Comparison of ENCODE assay signal across 28 cellular contexts in genomic region chr3:10268930-10269329, GRCh38. TPM values are rescaled to one million over a fixed set of nuclear protein-coding genes. Genes with fewer than 3 reads are reported as not detected.
A peak's percentile ranks its signal among the peaks of the same experiment; 100 is the strongest.
DNase-seq lines count a peak whose midpoint lies in the region; ATAC-seq lines count a peak whose summit lies in the region.
"Had no signal": no experiment of that assay in that cellular context is flagged by ENCODE, and none has a peak within 500 bp of the region (broad histone marks: within the 10 kb centered on the region; RNA-seq: fewer than 3 reads in every experiment).

No MANE protein-coding gene starts in this region.

- intact Hi-C loops in activated T-helper 1 cell treated with anti-CD3 and anti-CD28 coated beads, Interleukin-12 subunit alpha, Interleukin-12 subunit beta, Interleukin-2, Interleukin-4 antibody, amounts not matched to agents 30 ng/mL and 10 ng/mL and 1 ng/mL, durations not matched to agents 14 hours and 24 hours and 36 hours (cut with micrococcal nuclease) = no loop called here

- no peaks in the 10 kb centered on the region for H3K9me3 Mint-ChIP-seq in activated naive CD8-positive, alpha-beta T cell (ENCODE audit: low read depth)
- no peaks in the 10 kb centered on the region for H3K9me3 Mint-ChIP-seq in activated naive CD8-positive, alpha-beta T cell treated with anti-CD3 and anti-CD28 coated beads for 36 hours
- H3K9me3 Mint-ChIP-seq in activated T-helper 1 cell treated with anti-CD3 and anti-CD28 coated beads, Interleukin-12 subunit alpha, Interleukin-12 subunit beta, Interleukin-2, Interleukin-4 antibody, amounts not matched to agents 30 ng/mL and 10 ng/mL and 1 ng/mL, durations not matched to agents 14 hours and 24 hours and 36 hours = no peaks in the 10 kb centered on the region
- no peaks in the 10 kb centered on the region for H3K9me3 Mint-ChIP-seq in stimulated activated effector memory CD8-positive, alpha-beta T cell treated with anti-CD3 and anti-CD28 coated beads, Interleukin-12 subunit alpha, Interleukin-12 subunit beta, amount 100 ng/mL, for 72 hours
- H3K9me3 Mint-ChIP-seq: activated B cell treated with CpG ODN at 0.5 μM for 24 hours; activated CD4-positive, alpha-beta memory T cell treated with anti-CD3 and anti-CD28 coated beads for 36 hours; brain; neural crest cell had no signal

- H3K36me3 Mint-ChIP-seq in activated naive CD8-positive, alpha-beta T cell = peaks cover 12% of the 10 kb centered on the region
- peaks cover 52% of the 10 kb centered on the region for H3K36me3 Mint-ChIP-seq in activated naive CD8-positive, alpha-beta T cell treated with anti-CD3 and anti-CD28 coated beads for 36 hours
- H3K36me3 Mint-ChIP-seq in activated T-helper 1 cell treated with anti-CD3 and anti-CD28 coated beads, Interleukin-12 subunit alpha, Interleukin-12 subunit beta, Interleukin-2, Interleukin-4 antibody, amounts not matched to agents 30 ng/mL and 10 ng/mL and 1 ng/mL, durations not matched to agents 14 hours and 24 hours and 36 hours (ENCODE audit: low read depth) = peaks cover 48% of the 10 kb centered on the region
- peaks cover 100% of the 10 kb centered on the region for H3K36me3 Mint-ChIP-seq in stimulated activated effector memory CD8-positive, alpha-beta T cell treated with anti-CD3 and anti-CD28 coated beads, Interleukin-12 subunit alpha, Interleukin-12 subunit beta, amount 100 ng/mL, for 72 hours

- no peak for DNase-seq in activated naive CD8-positive, alpha-beta T cell treated with anti-CD3 and anti-CD28 coated beads for 36 hours
- DNase-seq in activated T-helper 1 cell treated with anti-CD3 and anti-CD28 coated beads, Interleukin-12 subunit alpha, Interleukin-12 subunit beta, Interleukin-2, Interleukin-4 antibody, amounts not matched to agents 30 ng/mL and 10 ng/mL and 1 ng/mL, durations not matched to agents 14 hours and 24 hours and 36 hours (ENCODE audit: low spot score) = no peak
- peak; percentile 11 for DNase-seq in mesenteric fat pad (ENCODE audit: low spot score)
- no peak for DNase-seq in stimulated activated effector memory CD8-positive, alpha-beta T cell treated with anti-CD3 and anti-CD28 coated beads, Interleukin-12 subunit alpha, Interleukin-12 subunit beta, amount 100 ng/mL, for 72 hours (ENCODE audit: low spot score in 2 of 2)
- no peak for DNase-seq in EL
- DNase-seq: activated B cell treated with CpG ODN at 0.5 μM for 24 hours; activated CD4-positive, alpha-beta memory T cell treated with anti-CD3 and anti-CD28 coated beads for 36 hours; Caco-2; GDM1; Karpas-422; mucosa of descending colon; NCI-H1930; NCI-H524 treated with DMSO at 0.1 percent for 48 hours; NK-92 treated with Interleukin-12 subunit alpha and Interleukin-12 subunit beta, amount 100 ng/mL, for 24 hours; pancreas; stimulated activated CD4-positive, alpha-beta T cell treated with anti-CD3 and anti-CD28 coated beads, Interleukin-2, amount 100 ng/mL, for 24 hours; stimulated activated CD8-positive, alpha-beta memory T cell treated with anti-CD3 and anti-CD28 coated beads, Interleukin-4, amount 100 ng/mL, for 48 hours; T-helper 1 cell had no signal

- peak overlapping the region; percentile 20 for H3K4me3 Mint-ChIP-seq in activated naive CD8-positive, alpha-beta T cell
- H3K4me3 Mint-ChIP-seq in activated naive CD8-positive, alpha-beta T cell treated with anti-CD3 and anti-CD28 coated beads for 36 hours = no peak overlapping the region
- no peak overlapping the region for H3K4me3 Mint-ChIP-seq in activated T-helper 1 cell treated with anti-CD3 and anti-CD28 coated beads, Interleukin-12 subunit alpha, Interleukin-12 subunit beta, Interleukin-2, Interleukin-4 antibody, amounts not matched to agents 30 ng/mL and 10 ng/mL and 1 ng/mL, durations not matched to agents 14 hours and 24 hours and 36 hours
- H3K4me3 Mint-ChIP-seq in stimulated activated effector memory CD8-positive, alpha-beta T cell treated with anti-CD3 and anti-CD28 coated beads, Interleukin-12 subunit alpha, Interleukin-12 subunit beta, amount 100 ng/mL, for 72 hours = no peak overlapping the region
- H3K4me3 Mint-ChIP-seq: activated B cell treated with CpG ODN at 0.5 μM for 24 hours; activated CD4-positive, alpha-beta memory T cell treated with anti-CD3 and anti-CD28 coated beads for 36 hours; brain; neural crest cell had no signal

- ATAC-seq in stimulated activated effector memory CD8-positive, alpha-beta T cell treated with anti-CD3 and anti-CD28 coated beads, Interleukin-12 subunit alpha, Interleukin-12 subunit beta, amount 100 ng/mL, for 72 hours = no peak
- no peak for ATAC-seq in GM18858 (IDR thresholded peaks at IDR 0.05; ENCODE audit: unreplicated experiment)
- ATAC-seq: gastroesophageal sphincter, HCT116, mucosa of descending colon, pancreas had no signal

- H3K27me3 Mint-ChIP-seq in activated naive CD8-positive, alpha-beta T cell = no peaks in the 10 kb centered on the region
- no peaks in the 10 kb centered on the region for H3K27me3 Mint-ChIP-seq in activated naive CD8-positive, alpha-beta T cell treated with anti-CD3 and anti-CD28 coated beads for 36 hours
- H3K27me3 Mint-ChIP-seq in activated T-helper 1 cell treated with anti-CD3 and anti-CD28 coated beads, Interleukin-12 subunit alpha, Interleukin-12 subunit beta, Interleukin-2, Interleukin-4 antibody, amounts not matched to agents 30 ng/mL and 10 ng/mL and 1 ng/mL, durations not matched to agents 14 hours and 24 hours and 36 hours (ENCODE audit: insufficient read depth) = no peaks in the 10 kb centered on the region
- H3K27me3 Mint-ChIP-seq: activated B cell treated with CpG ODN at 0.5 μM for 24 hours; activated CD4-positive, alpha-beta memory T cell treated with anti-CD3 and anti-CD28 coated beads for 36 hours; brain had no signal

- peak overlapping the region; percentile 28 for H3K27ac Mint-ChIP-seq in activated naive CD8-positive, alpha-beta T cell
- H3K27ac Mint-ChIP-seq in activated naive CD8-positive, alpha-beta T cell treated with anti-CD3 and anti-CD28 coated beads for 36 hours = no peak overlapping the region
- H3K27ac Mint-ChIP-seq in activated T-helper 1 cell treated with anti-CD3 and anti-CD28 coated beads, Interleukin-12 subunit alpha, Interleukin-12 subunit beta, Interleukin-2, Interleukin-4 antibody, amounts not matched to agents 30 ng/mL and 10 ng/mL and 1 ng/mL, durations not matched to agents 14 hours and 24 hours and 36 hours = peak overlapping the region; percentile 29
- peak overlapping the region; percentile 56 for H3K27ac Mint-ChIP-seq in stimulated activated effector memory CD8-positive, alpha-beta T cell treated with anti-CD3 and anti-CD28 coated beads, Interleukin-12 subunit alpha, Interleukin-12 subunit beta, amount 100 ng/mL, for 72 hours
- H3K27ac Mint-ChIP-seq: activated B cell treated with CpG ODN at 0.5 μM for 24 hours; activated CD4-positive, alpha-beta memory T cell treated with anti-CD3 and anti-CD28 coated beads for 36 hours; brain had no signal

- peaks cover 75% of the 10 kb centered on the region for H3K4me1 Mint-ChIP-seq in activated naive CD8-positive, alpha-beta T cell (ENCODE audit: low read depth)
- H3K4me1 Mint-ChIP-seq in activated naive CD8-positive, alpha-beta T cell treated with anti-CD3 and anti-CD28 coated beads for 36 hours = peaks cover 54% of the 10 kb centered on the region
- peaks cover 56% of the 10 kb centered on the region for H3K4me1 Mint-ChIP-seq in activated T-helper 1 cell treated with anti-CD3 and anti-CD28 coated beads, Interleukin-12 subunit alpha, Interleukin-12 subunit beta, Interleukin-2, Interleukin-4 antibody, amounts not matched to agents 30 ng/mL and 10 ng/mL and 1 ng/mL, durations not matched to agents 14 hours and 24 hours and 36 hours (ENCODE audit: low read depth)
- peaks cover 58% of the 10 kb centered on the region for H3K4me1 Mint-ChIP-seq in stimulated activated effector memory CD8-positive, alpha-beta T cell treated with anti-CD3 and anti-CD28 coated beads, Interleukin-12 subunit alpha, Interleukin-12 subunit beta, amount 100 ng/mL, for 72 hours

RNA-seq across cellular contexts. Expression of gene TATDN2, which starts 20.7 kb away (rescaled TPM):
- total RNA-seq in activated naive CD8-positive, alpha-beta T cell treated with anti-CD3 and anti-CD28 coated beads for 36 hours = 10 to 100 TPM; 41.6 to 48.5 TPM
- 80.4 and 81.5 TPM in 2 replicates for total RNA-seq in activated T-helper 1 cell treated with anti-CD3 and anti-CD28 coated beads, Interleukin-12 subunit alpha, Interleukin-12 subunit beta, Interleukin-2, Interleukin-4 antibody, amounts not matched to agents 30 ng/mL and 10 ng/mL and 1 ng/mL, durations not matched to agents 14 hours and 24 hours and 36 hours
- 34.7 TPM for total RNA-seq in mesenteric fat pad

RNA-seq across cellular contexts. Expression of gene GHRL, which starts 23.8 kb away (rescaled TPM):
- under 1 TPM; 0.38 to 0.41 TPM for total RNA-seq in activated naive CD8-positive, alpha-beta T cell treated with anti-CD3 and anti-CD28 coated beads for 36 hours
- total RNA-seq in activated T-helper 1 cell treated with anti-CD3 and anti-CD28 coated beads, Interleukin-12 subunit alpha, Interleukin-12 subunit beta, Interleukin-2, Interleukin-4 antibody, amounts not matched to agents 30 ng/mL and 10 ng/mL and 1 ng/mL, durations not matched to agents 14 hours and 24 hours and 36 hours = 1.8 and 2.4 TPM in 2 replicates
- total RNA-seq in mesenteric fat pad = 2.1 TPM
- total RNA-seq: Caco-2, chondrocyte, endothelial cell of umbilical vein, fibroblast of lung, SK-MEL-5 had no signal

RNA-seq across cellular contexts. Expression of gene SEC13, which starts 52.0 kb away (rescaled TPM):
- total RNA-seq in activated naive CD8-positive, alpha-beta T cell treated with anti-CD3 and anti-CD28 coated beads for 36 hours = 100 to 1,000 TPM in 1 of 2 experiments, 10 to 100 TPM in 1; 99.4 to 103 TPM
- 140 and 142 TPM in 2 replicates for total RNA-seq in activated T-helper 1 cell treated with anti-CD3 and anti-CD28 coated beads, Interleukin-12 subunit alpha, Interleukin-12 subunit beta, Interleukin-2, Interleukin-4 antibody, amounts not matched to agents 30 ng/mL and 10 ng/mL and 1 ng/mL, durations not matched to agents 14 hours and 24 hours and 36 hours
- total RNA-seq in mesenteric fat pad = 98.5 TPM
